ENCODE assay signal across 7 cellular contexts in genomic region chr6:63635563-63636515, GRCh38. TPM values are rescaled to one million over a fixed set of nuclear protein-coding genes. Genes with fewer than 3 reads are reported as not detected.
DNase-seq lines count a peak whose midpoint lies in the region; ATAC-seq and TF ChIP-seq lines count a peak whose summit lies in the region.

Gene PHF3, plus strand, starts transcription at chr6:63635802. Its CDS starts 10,750 bp downstream, at chr6:63646552.

- peak; percentile 29 for TF ChIP-seq CTCF in hepatocyte (IDR thresholded peaks at IDR 0.05; ENCODE audit: poor library complexity)

- H4K20me1 ChIP-seq in hepatocyte (ENCODE audit: insufficient read depth, poor library complexity, severe bottlenecking) = peaks cover 42% of the 10 kb centered on the region

- no peaks in the 10 kb centered on the region for H3K27me3 ChIP-seq in hepatocyte

- H3K9me2 ChIP-seq in hepatocyte (replicated peaks; ENCODE audit: insufficient read depth) = no peaks in the 10 kb centered on the region

- H3K4me2 ChIP-seq in hepatocyte = peak within 1 kb of the TSS; percentile 82

- peaks cover 47% of the 10 kb centered on the region for H3K79me2 ChIP-seq in hepatocyte

- H3K4me3 ChIP-seq in hepatocyte = peak within 1 kb of the TSS; percentile 93

- H3K27ac ChIP-seq in hepatocyte = peak within 1 kb of the TSS; percentile 99

- DNase-seq in NCI-H2081 treated with DMSO at 0.1 percent for 48 hours (lab: John Stamatoyannopoulos, UW) = peak; percentile 77
- DNase-seq in T1000 (lab: John Stamatoyannopoulos, UW) = peak; percentile 87
- peak; percentile 96 for DNase-seq in astrocyte of the hippocampus (ENCODE audit: low read depth, low spot score)
- DNase-seq in hepatocyte (ENCODE audit: low spot score) = peak; percentile 98
- DNase-seq in retina = peak; percentile 99

- H3K36me3 ChIP-seq in hepatocyte (replicated peaks; ENCODE audit: insufficient read depth, low read depth) = no peaks in the 10 kb centered on the region

- H3K9me3 ChIP-seq in hepatocyte (ENCODE audit: low read depth) = no peaks in the 10 kb centered on the region

- under 1% methylated on average over 97 of the region's 127 CpGs for WGBS in hepatocyte (ENCODE audit: low lambda C conversion rate, missing lambda C conversion rate)

- peak; percentile 73 for ATAC-seq in GM18517 (IDR thresholded peaks at IDR 0.05; ENCODE audit: unreplicated experiment)
- peak; percentile 93 for ATAC-seq in HG03039 (IDR thresholded peaks at IDR 0.05; ENCODE audit: unreplicated experiment)

- peak within 1 kb of the TSS; percentile 89 for H2AFZ ChIP-seq in hepatocyte

- peaks cover 22% of the 10 kb centered on the region for H3K4me1 ChIP-seq in hepatocyte (ENCODE audit: insufficient read depth)

RNA-seq across cellular contexts. Expression of gene PHF3, which starts in this region (rescaled TPM):
- 72.8 and 79.2 TPM in 2 replicates for total RNA-seq in hepatocyte
- polyA plus RNA-seq in hepatocyte = 15.2 and 18.0 TPM in 2 replicates

Comparison
In these comparisons a context has a peak if more than half of its experiments do, and no peak if none do; other contexts are left out.
1. Peak in every context shown above with its lines: DNase-seq, ATAC-seq, H3K4me3 ChIP-seq and H3K27ac ChIP-seq.